Comparison of ENCODE assay signal across 25 cellular contexts in genomic region chr9:101664432-101664831, GRCh38.
"Had no signal": no experiment of that assay in that cellular context is flagged by ENCODE, and none has a peak within 500 bp of the region (broad histone marks: within the 10 kb centered on the region; RNA-seq: fewer than 3 reads in every experiment).

No MANE protein-coding gene starts in this region.

- H3K4me1 Mint-ChIP-seq: activated B cell treated with CpG ODN at 0.5 μM for 24 hours; activated CD4-positive, alpha-beta T cell treated with anti-CD3 and anti-CD28 coated beads, Interleukin-2, amount 10 ng/mL, durations not matched to agents 24 days and 14 days; activated CD8-positive, alpha-beta memory T cell treated with anti-CD3 and anti-CD28 coated beads, Interleukin-2, amount 10 ng/mL, durations not matched to agents 7 days and 5 days; activated naive CD4-positive, alpha-beta T cell treated with anti-CD3 and anti-CD28 coated beads, Interleukin-2, amount 10 ng/mL, durations not matched to agents 7 days and 5 days; activated naive CD8-positive, alpha-beta T cell treated with anti-CD3 and anti-CD28 coated beads, Interleukin-2, amount 10 ng/mL, durations not matched to agents 7 days and 5 days had no signal

- H3K4me3 ChIP-seq: esophagus squamous epithelium, gastroesophageal sphincter, heart right ventricle had no signal

- H3K27ac ChIP-seq: brain microvascular endothelial cell, esophagus squamous epithelium, gastroesophageal sphincter, heart right ventricle, WERI-Rb-1 had no signal

- H3K36me3 Mint-ChIP-seq: activated CD4-positive, alpha-beta memory T cell treated with anti-CD3 and anti-CD28 coated beads for 36 hours; activated CD8-positive, alpha-beta memory T cell treated with anti-CD3 and anti-CD28 coated beads, Interleukin-2, amount 10 ng/mL, durations not matched to agents 7 days and 5 days; activated naive CD4-positive, alpha-beta T cell treated with anti-CD3 and anti-CD28 coated beads, Interleukin-2, amount 10 ng/mL, durations not matched to agents 7 days and 5 days; activated naive CD4-positive, alpha-beta T cell treated with anti-CD3 and anti-CD28 coated beads, Interleukin-2, amount 50 U/mL, for 72 hours; activated naive CD8-positive, alpha-beta T cell treated with anti-CD3 and anti-CD28 coated beads, Interleukin-2, amount 10 ng/mL, durations not matched to agents 7 days and 5 days had no signal

- H3K27ac Mint-ChIP-seq: activated B cell treated with CpG ODN at 0.5 μM for 24 hours; activated CD4-positive, alpha-beta memory T cell treated with anti-CD3 and anti-CD28 coated beads for 36 hours; activated CD4-positive, alpha-beta T cell treated with anti-CD3 and anti-CD28 coated beads, Interleukin-2, amount 10 ng/mL, durations not matched to agents 24 days and 14 days; activated CD8-positive, alpha-beta memory T cell treated with anti-CD3 and anti-CD28 coated beads, Interleukin-2, amount 10 ng/mL, durations not matched to agents 7 days and 5 days; activated CD8-positive, alpha-beta T cell treated with anti-CD3 and anti-CD28 coated beads, Interleukin-2, amount 10 ng/mL, durations not matched to agents 7 days and 5 days; activated naive CD4-positive, alpha-beta T cell treated with anti-CD3 and anti-CD28 coated beads, Interleukin-2, amount 10 ng/mL, durations not matched to agents 7 days and 5 days; activated naive CD4-positive, alpha-beta T cell treated with anti-CD3 and anti-CD28 coated beads, Interleukin-2, amount 50 U/mL, for 72 hours; activated naive CD8-positive, alpha-beta T cell treated with anti-CD3 and anti-CD28 coated beads, Interleukin-2, amount 10 ng/mL, durations not matched to agents 7 days and 5 days; activated T-cell treated with anti-CD3 and anti-CD28 coated beads, Interleukin-2, amount 50 U/mL, for 72 hours; effector memory CD8-positive, alpha-beta T cell had no signal

- H3K9me3 Mint-ChIP-seq: activated B cell treated with CpG ODN at 0.5 μM for 24 hours; activated CD4-positive, alpha-beta memory T cell treated with anti-CD3 and anti-CD28 coated beads for 36 hours; activated CD4-positive, alpha-beta T cell treated with anti-CD3 and anti-CD28 coated beads, Interleukin-2, amount 10 ng/mL, durations not matched to agents 24 days and 14 days; activated naive CD4-positive, alpha-beta T cell treated with anti-CD3 and anti-CD28 coated beads, Interleukin-2, amount 10 ng/mL, durations not matched to agents 7 days and 5 days; activated naive CD4-positive, alpha-beta T cell treated with anti-CD3 and anti-CD28 coated beads, Interleukin-2, amount 50 U/mL, for 72 hours; activated naive CD8-positive, alpha-beta T cell treated with anti-CD3 and anti-CD28 coated beads, Interleukin-2, amount 10 ng/mL, durations not matched to agents 7 days and 5 days; activated T-cell treated with anti-CD3 and anti-CD28 coated beads, Interleukin-2, amount 50 U/mL, for 72 hours had no signal

- DNase-seq: activated B cell treated with CpG ODN at 0.5 μM for 24 hours; activated CD4-positive, alpha-beta memory T cell treated with anti-CD3 and anti-CD28 coated beads for 36 hours; activated CD4-positive, alpha-beta T cell treated with anti-CD3 and anti-CD28 coated beads, Interleukin-2, amount 10 ng/mL, durations not matched to agents 24 days and 14 days; activated CD8-positive, alpha-beta memory T cell treated with anti-CD3 and anti-CD28 coated beads, Interleukin-2, amount 10 ng/mL, durations not matched to agents 7 days and 5 days; activated CD8-positive, alpha-beta memory T cell treated with anti-CD3 and anti-CD28 coated beads, Interleukin-2, amount 50 U/mL, for 4 hours; activated CD8-positive, alpha-beta T cell treated with anti-CD3 and anti-CD28 coated beads, Interleukin-2, amount 10 ng/mL, durations not matched to agents 7 days and 5 days; activated gamma-delta T cell; activated naive CD4-positive, alpha-beta T cell; activated naive CD4-positive, alpha-beta T cell treated with anti-CD3 and anti-CD28 coated beads, Interleukin-2, amount 10 ng/mL, durations not matched to agents 7 days and 5 days; activated naive CD8-positive, alpha-beta T cell treated with anti-CD3 and anti-CD28 coated beads, Interleukin-2, amount 10 ng/mL, durations not matched to agents 7 days and 5 days; activated T-cell treated with anti-CD3 and anti-CD28 coated beads, Interleukin-2, amount 50 U/mL, for 1 hour; activated T-cell treated with anti-CD3 and anti-CD28 coated beads, Interleukin-2, amount 50 U/mL, for 72 hours; brain microvascular endothelial cell; cortex of kidney; dermis blood vessel endothelial cell; effector CD4-positive, alpha-beta T cell; effector memory CD8-positive, alpha-beta T cell; esophagus squamous epithelium; foreskin melanocyte; heart right ventricle; hippocampal formation; T-helper 2 cell; WERI-Rb-1 had no signal

- H3K36me3 ChIP-seq: brain microvascular endothelial cell, esophagus squamous epithelium, gastroesophageal sphincter, heart right ventricle, WERI-Rb-1 had no signal

- H3K4me1 ChIP-seq: esophagus squamous epithelium, gastroesophageal sphincter, heart right ventricle had no signal

- H3K27me3 ChIP-seq: brain microvascular endothelial cell, esophagus squamous epithelium, gastroesophageal sphincter, heart right ventricle had no signal

- H3K4me3 Mint-ChIP-seq: activated B cell treated with CpG ODN at 0.5 μM for 24 hours; activated CD4-positive, alpha-beta memory T cell treated with anti-CD3 and anti-CD28 coated beads for 36 hours; activated CD4-positive, alpha-beta T cell treated with anti-CD3 and anti-CD28 coated beads, Interleukin-2, amount 10 ng/mL, durations not matched to agents 24 days and 14 days; activated CD8-positive, alpha-beta memory T cell treated with anti-CD3 and anti-CD28 coated beads, Interleukin-2, amount 10 ng/mL, durations not matched to agents 7 days and 5 days; activated CD8-positive, alpha-beta T cell treated with anti-CD3 and anti-CD28 coated beads, Interleukin-2, amount 10 ng/mL, durations not matched to agents 7 days and 5 days; activated naive CD4-positive, alpha-beta T cell treated with anti-CD3 and anti-CD28 coated beads, Interleukin-2, amount 10 ng/mL, durations not matched to agents 7 days and 5 days; activated naive CD8-positive, alpha-beta T cell treated with anti-CD3 and anti-CD28 coated beads, Interleukin-2, amount 10 ng/mL, durations not matched to agents 7 days and 5 days; activated T-cell treated with anti-CD3 and anti-CD28 coated beads, Interleukin-2, amount 50 U/mL, for 72 hours; effector memory CD8-positive, alpha-beta T cell had no signal

- H3K27me3 Mint-ChIP-seq: activated B cell treated with CpG ODN at 0.5 μM for 24 hours; activated CD8-positive, alpha-beta memory T cell treated with anti-CD3 and anti-CD28 coated beads, Interleukin-2, amount 10 ng/mL, durations not matched to agents 7 days and 5 days; activated naive CD4-positive, alpha-beta T cell treated with anti-CD3 and anti-CD28 coated beads, Interleukin-2, amount 10 ng/mL, durations not matched to agents 7 days and 5 days had no signal

- H3K9me3 ChIP-seq: esophagus squamous epithelium, gastroesophageal sphincter, heart right ventricle had no signal
